Comparison of ENCODE assay signal across 11 cellular contexts in genomic region chr4:152594981-152595916, GRCh38. TPM values are rescaled to one million over a fixed set of nuclear protein-coding genes. Genes with fewer than 3 reads are reported as not detected.
DNase-seq lines count a peak whose midpoint lies in the region; ATAC-seq, FAIRE-seq and TF ChIP-seq lines count a peak whose summit lies in the region.
"Had no signal": no experiment of that assay in that cellular context is flagged by ENCODE, and none has a peak within 500 bp of the region (broad histone marks: within the 10 kb centered on the region; RNA-seq: fewer than 3 reads in every experiment).

No MANE protein-coding gene starts in this region.

- H3K4me3 ChIP-seq in keratinocyte (ENCODE audit: control insufficient read depth in 2 of 3, extremely low read depth in 1 of 3, insufficient read depth in 2 of 3, low read depth in 1 of 3, low read length in 3 of 3) (no peak overlapping the region), heart left ventricle (no peak overlapping the region)

- H3K36me3 ChIP-seq in keratinocyte (ENCODE audit: control insufficient read depth in 2 of 2, extremely low read depth in 1 of 2, insufficient read depth in 2 of 2, low read length in 2 of 2) (no peaks in the 10 kb centered on the region), heart left ventricle (no peaks in the 10 kb centered on the region)

- peak; percentile 56 for FAIRE-seq in keratinocyte (lab: Jason Lieb, UNC)
- FAIRE-seq: endothelial cell of umbilical vein had no signal

- H3K4me1 ChIP-seq in keratinocyte (ENCODE audit: control insufficient read depth, extremely low read depth, insufficient read depth, low read length) (peaks cover 19% of the 10 kb centered on the region), heart left ventricle (peaks cover 0 to 12% (median 3%) of the 10 kb centered on the region in 12 donors)

- peak; percentile 40 for DNase-seq in NCI-H187 treated with DMSO at 0.1 percent for 48 hours (lab: John Stamatoyannopoulos, UW)
- no peak for DNase-seq in keratinocyte (ENCODE audit: low read depth, low spot score)
- DNase-seq in stimulated activated naive CD4-positive, alpha-beta T cell treated with Interleukin-2 at 50 U/mL for 16 hours (lab: John Stamatoyannopoulos, UW) = no peak
- no peak for DNase-seq in anterior cingulate cortex (lab: John Stamatoyannopoulos, UW)
- DNase-seq in mucosa of gallbladder (ENCODE audit: low spot score) = no peak
- DNase-seq in heart left ventricle = no peak
- DNase-seq: activated CD8-positive, alpha-beta memory T cell treated with anti-CD3 and anti-CD28 coated beads for 24 hours; naive thymus-derived CD4-positive, alpha-beta T cell had no signal

- no peaks in the 10 kb centered on the region for H3K9me1 ChIP-seq in keratinocyte (ENCODE audit: control insufficient read depth, extremely low read depth, insufficient read depth, low read length)

- intact Hi-C loops in heart left ventricle (cut with DNase I) = no loop called here

- WGBS in heart left ventricle, 4 donors = 71 to 82% (median 76%) methylated on average over 11 of the region's 11 CpGs

- H3K79me2 ChIP-seq in keratinocyte (ENCODE audit: control insufficient read depth, insufficient read depth, low read length) = no peaks in the 10 kb centered on the region

- no peak for TF ChIP-seq POLR2A in heart left ventricle (IDR thresholded peaks at IDR 0.05)

- H3K9me3 ChIP-seq in keratinocyte (ENCODE audit: control insufficient read depth, low read depth, low read length) (no peaks in the 10 kb centered on the region), heart left ventricle (no peaks in the 10 kb centered on the region)

- ATAC-seq in GM18907 (IDR thresholded peaks at IDR 0.05; ENCODE audit: unreplicated experiment) (peak; percentile 83), HG02840 (IDR thresholded peaks at IDR 0.05; ENCODE audit: low FRiP score, unreplicated experiment) (peak; percentile 70), heart left ventricle (no peak)
- ATAC-seq: naive thymus-derived CD4-positive, alpha-beta T cell had no signal

- peak overlapping the region; percentile 11 for H3K4me2 ChIP-seq in keratinocyte (ENCODE audit: control insufficient read depth, extremely low read depth, insufficient read depth, low read depth, low read length)

- dilution Hi-C loops in keratinocyte (cut with MboI; ENCODE audit: extremely low pct_ligation_motif_present, low sequenced_read_pairs) = no loop called here

- H2AFZ ChIP-seq in keratinocyte (ENCODE audit: control insufficient read depth, low read length) = no peak overlapping the region

- H3K27ac ChIP-seq in keratinocyte (ENCODE audit: control insufficient read depth, insufficient read depth, low read length) (no peak overlapping the region), heart left ventricle (no peak overlapping the region)

- H3K27me3 ChIP-seq in keratinocyte (ENCODE audit: control insufficient read depth, extremely low read depth, insufficient read depth, low read length) = no peaks in the 10 kb centered on the region
- no peaks in the 10 kb centered on the region for H3K27me3 ChIP-seq in heart left ventricle

- no peaks in the 10 kb centered on the region for H4K20me1 ChIP-seq in keratinocyte (ENCODE audit: control insufficient read depth, extremely low read depth, insufficient read depth, low read length)

- H3K9ac ChIP-seq in keratinocyte (ENCODE audit: control insufficient read depth, extremely low read depth, insufficient read depth, low read length) = no peak overlapping the region

- TF ChIP-seq CTCF in keratinocyte (optimal IDR thresholded peaks at IDR 0.05 in 1 of 3, IDR thresholded peaks at IDR 0.05 in 1 of 3, conservative IDR thresholded peaks at IDR 0.05 in 1 of 3; ENCODE audit: extremely low read depth in 1 of 3, insufficient read depth in 2 of 3, low read length in 3 of 3) (no peak), heart left ventricle (IDR thresholded peaks at IDR 0.05) (no peak)

RNA-seq across cellular contexts. Expression of gene FBXW7, which starts 59.4 kb away (rescaled TPM):
- 27.0 to 39.6 TPM (median 35.4 TPM) in 3 replicates for polyA plus RNA-seq in keratinocyte
- 185 TPM for polyA plus RNA-seq in keratinocyte (2011; ENCODE audit: low read depth)
- 8.4 and 11.6 TPM in 2 replicates for polyA plus RNA-seq in keratinocyte (2011; cell fraction: cytosol; rRNA removed)
- polyA plus RNA-seq in keratinocyte (2011; cell fraction: nucleus; rRNA removed) = 67.7 and 109 TPM in 2 replicates
- polyA plus RNA-seq in keratinocyte (2012; ENCODE audit: low replicate concordance) = 20.9 and 57.8 TPM in 2 replicates
- polyA minus RNA-seq in keratinocyte = 9.6 to 91.9 TPM (median 47.3 TPM) in 3 replicates
- polyA minus RNA-seq in keratinocyte (2011; cell fraction: cytosol; rRNA and poly(A)+ RNA removed) = 20.5 TPM
- 52.7 and 81.0 TPM in 2 replicates for polyA minus RNA-seq in keratinocyte (2011; cell fraction: nucleus; rRNA and poly(A)+ RNA removed)
- 29.7 TPM for total RNA-seq in mucosa of gallbladder
- total RNA-seq in heart left ventricle = 10 to 100 TPM; 37.2 to 74.1 (median 65.6) TPM
- polyA plus RNA-seq in heart left ventricle = 10 to 100 TPM; 20.6 to 29.1 TPM

Comparison
In these comparisons a context has a peak if more than half of its experiments do, and no peak if none do; other contexts are left out.
1. ATAC-seq: peak in GM18907 (single experiment) and HG02840 (single experiment); none in heart left ventricle (0 of 4).